1 cellular context compared by ENCODE assay signal in the genomic region with DNA sequence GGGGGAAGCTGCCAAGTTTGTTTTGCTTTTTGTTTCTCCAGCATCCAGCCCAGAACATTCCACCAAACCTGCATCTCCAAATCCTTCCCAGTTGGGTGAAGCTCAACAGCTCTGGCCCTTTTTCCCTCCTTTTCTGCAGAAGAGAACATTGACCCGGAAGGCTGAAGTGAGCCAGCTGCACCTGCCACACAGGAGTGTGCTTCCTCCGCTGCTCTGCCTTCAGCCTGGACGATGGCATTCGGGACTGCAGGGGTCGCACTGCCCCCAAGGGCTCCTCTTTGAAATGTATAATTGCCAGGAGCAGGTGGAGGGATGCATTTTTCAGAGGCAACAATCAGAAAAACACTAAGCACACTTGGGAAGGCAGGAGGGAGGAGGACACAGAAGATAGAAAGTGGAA.
TF ChIP-seq lines count a peak whose summit lies in the region.

No MANE protein-coding gene starts in this region.

TF ChIP-seq in WTC11, 78 proteins besides CTCF, POLR2A, EP300 and RAD21 (continued from another document):
- TF ChIP-seq, protein P1, sequence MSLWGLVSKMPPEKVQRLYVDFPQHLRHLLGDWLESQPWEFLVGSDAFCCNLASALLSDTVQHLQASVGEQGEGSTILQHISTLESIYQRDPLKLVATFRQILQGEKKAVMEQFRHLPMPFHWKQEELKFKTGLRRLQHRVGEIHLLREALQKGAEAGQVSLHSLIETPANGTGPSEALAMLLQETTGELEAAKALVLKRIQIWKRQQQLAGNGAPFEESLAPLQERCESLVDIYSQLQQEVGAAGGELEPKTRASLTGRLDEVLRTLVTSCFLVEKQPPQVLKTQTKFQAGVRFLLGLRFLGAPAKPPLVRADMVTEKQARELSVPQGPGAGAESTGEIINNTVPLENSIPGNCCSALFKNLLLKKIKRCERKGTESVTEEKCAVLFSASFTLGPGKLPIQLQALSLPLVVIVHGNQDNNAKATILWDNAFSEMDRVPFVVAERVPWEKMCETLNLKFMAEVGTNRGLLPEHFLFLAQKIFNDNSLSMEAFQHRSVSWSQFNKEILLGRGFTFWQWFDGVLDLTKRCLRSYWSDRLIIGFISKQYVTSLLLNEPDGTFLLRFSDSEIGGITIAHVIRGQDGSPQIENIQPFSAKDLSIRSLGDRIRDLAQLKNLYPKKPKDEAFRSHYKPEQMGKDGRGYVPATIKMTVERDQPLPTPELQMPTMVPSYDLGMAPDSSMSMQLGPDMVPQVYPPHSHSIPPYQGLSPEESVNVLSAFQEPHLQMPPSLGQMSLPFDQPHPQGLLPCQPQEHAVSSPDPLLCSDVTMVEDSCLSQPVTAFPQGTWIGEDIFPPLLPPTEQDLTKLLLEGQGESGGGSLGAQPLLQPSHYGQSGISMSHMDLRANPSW (CRISPR knock-in tag; conservative IDR thresholded peaks at IDR 0.05; ENCODE audit: low read depth): no peak
- TF ChIP-seq, protein P2, sequence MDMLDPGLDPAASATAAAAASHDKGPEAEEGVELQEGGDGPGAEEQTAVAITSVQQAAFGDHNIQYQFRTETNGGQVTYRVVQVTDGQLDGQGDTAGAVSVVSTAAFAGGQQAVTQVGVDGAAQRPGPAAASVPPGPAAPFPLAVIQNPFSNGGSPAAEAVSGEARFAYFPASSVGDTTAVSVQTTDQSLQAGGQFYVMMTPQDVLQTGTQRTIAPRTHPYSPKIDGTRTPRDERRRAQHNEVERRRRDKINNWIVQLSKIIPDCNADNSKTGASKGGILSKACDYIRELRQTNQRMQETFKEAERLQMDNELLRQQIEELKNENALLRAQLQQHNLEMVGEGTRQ (CRISPR knock-in tag; IDR thresholded peaks at IDR 0.05): no peak
- TF ChIP-seq, protein P3, sequence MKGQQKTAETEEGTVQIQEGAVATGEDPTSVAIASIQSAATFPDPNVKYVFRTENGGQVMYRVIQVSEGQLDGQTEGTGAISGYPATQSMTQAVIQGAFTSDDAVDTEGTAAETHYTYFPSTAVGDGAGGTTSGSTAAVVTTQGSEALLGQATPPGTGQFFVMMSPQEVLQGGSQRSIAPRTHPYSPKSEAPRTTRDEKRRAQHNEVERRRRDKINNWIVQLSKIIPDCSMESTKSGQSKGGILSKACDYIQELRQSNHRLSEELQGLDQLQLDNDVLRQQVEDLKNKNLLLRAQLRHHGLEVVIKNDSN (CRISPR knock-in tag; IDR thresholded peaks at IDR 0.05): no peak
- no peak for TF ChIP-seq FOXJ3 (CRISPR knock-in tag; IDR thresholded peaks at IDR 0.05; ENCODE audit: borderline replicate concordance)
- TF ChIP-seq IRF2 (CRISPR knock-in tag; IDR thresholded peaks at IDR 0.05; ENCODE audit: borderline replicate concordance, low read depth): no peak
- TF ChIP-seq, protein P4, sequence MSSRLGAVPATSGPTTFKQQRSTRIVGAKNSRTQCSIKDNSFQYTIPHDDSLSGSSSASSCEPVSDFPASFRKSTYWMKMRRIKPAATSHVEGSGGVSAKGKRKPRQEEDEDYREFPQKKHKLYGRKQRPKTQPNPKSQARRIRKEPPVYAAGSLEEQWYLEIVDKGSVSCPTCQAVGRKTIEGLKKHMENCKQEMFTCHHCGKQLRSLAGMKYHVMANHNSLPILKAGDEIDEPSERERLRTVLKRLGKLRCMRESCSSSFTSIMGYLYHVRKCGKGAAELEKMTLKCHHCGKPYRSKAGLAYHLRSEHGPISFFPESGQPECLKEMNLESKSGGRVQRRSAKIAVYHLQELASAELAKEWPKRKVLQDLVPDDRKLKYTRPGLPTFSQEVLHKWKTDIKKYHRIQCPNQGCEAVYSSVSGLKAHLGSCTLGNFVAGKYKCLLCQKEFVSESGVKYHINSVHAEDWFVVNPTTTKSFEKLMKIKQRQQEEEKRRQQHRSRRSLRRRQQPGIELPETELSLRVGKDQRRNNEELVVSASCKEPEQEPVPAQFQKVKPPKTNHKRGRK (CRISPR knock-in tag; IDR thresholded peaks at IDR 0.05; ENCODE audit: borderline replicate concordance): no peak
- TF ChIP-seq, protein P5, sequence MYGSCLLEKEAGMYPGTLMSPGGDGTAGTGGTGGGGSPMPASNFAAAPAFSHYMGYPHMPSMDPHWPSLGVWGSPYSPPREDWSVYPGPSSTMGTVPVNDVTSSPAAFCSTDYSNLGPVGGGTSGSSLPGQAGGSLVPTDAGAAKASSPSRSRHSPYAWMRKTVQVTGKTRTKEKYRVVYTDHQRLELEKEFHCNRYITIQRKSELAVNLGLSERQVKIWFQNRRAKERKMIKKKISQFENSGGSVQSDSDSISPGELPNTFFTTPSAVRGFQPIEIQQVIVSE (CRISPR knock-in tag; IDR thresholded peaks at IDR 0.05; ENCODE audit: borderline replicate concordance): no peak
- TF ChIP-seq, protein P6, sequence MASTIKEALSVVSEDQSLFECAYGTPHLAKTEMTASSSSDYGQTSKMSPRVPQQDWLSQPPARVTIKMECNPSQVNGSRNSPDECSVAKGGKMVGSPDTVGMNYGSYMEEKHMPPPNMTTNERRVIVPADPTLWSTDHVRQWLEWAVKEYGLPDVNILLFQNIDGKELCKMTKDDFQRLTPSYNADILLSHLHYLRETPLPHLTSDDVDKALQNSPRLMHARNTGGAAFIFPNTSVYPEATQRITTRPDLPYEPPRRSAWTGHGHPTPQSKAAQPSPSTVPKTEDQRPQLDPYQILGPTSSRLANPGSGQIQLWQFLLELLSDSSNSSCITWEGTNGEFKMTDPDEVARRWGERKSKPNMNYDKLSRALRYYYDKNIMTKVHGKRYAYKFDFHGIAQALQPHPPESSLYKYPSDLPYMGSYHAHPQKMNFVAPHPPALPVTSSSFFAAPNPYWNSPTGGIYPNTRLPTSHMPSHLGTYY (CRISPR knock-in tag; IDR thresholded peaks at IDR 0.05): no peak
- TF ChIP-seq, protein P7, sequence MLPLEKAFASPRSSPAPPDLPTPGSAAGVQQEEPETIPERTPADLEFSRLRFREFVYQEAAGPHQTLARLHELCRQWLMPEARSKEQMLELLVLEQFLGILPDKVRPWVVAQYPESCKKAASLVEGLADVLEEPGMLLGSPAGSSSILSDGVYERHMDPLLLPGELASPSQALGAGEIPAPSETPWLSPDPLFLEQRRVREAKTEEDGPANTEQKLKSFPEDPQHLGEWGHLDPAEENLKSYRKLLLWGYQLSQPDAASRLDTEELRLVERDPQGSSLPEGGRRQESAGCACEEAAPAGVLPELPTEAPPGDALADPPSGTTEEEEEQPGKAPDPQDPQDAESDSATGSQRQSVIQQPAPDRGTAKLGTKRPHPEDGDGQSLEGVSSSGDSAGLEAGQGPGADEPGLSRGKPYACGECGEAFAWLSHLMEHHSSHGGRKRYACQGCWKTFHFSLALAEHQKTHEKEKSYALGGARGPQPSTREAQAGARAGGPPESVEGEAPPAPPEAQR (CRISPR knock-in tag; IDR thresholded peaks at IDR 0.05): no peak
- no peak for TF ChIP-seq JUN (CRISPR knock-in tag; IDR thresholded peaks at IDR 0.05)
- TF ChIP-seq NR3C1 (CRISPR knock-in tag; conservative IDR thresholded peaks at IDR 0.05; ENCODE audit: low read depth): no peak
- TF ChIP-seq MYBL2 (CRISPR knock-in tag; IDR thresholded peaks at IDR 0.05): no peak
- no peak for TF ChIP-seq ZNF263 (CRISPR knock-in tag; IDR thresholded peaks at IDR 0.05; ENCODE audit: low read depth)
- TF ChIP-seq SMAD4 (CRISPR knock-in tag; IDR thresholded peaks at IDR 0.05): no peak
